In genomic region chr16:27109666-27110523, GRCh38 we compare ENCODE assay signal across 8 cellular contexts.
DNase-seq lines count a peak whose midpoint lies in the region; ATAC-seq and TF ChIP-seq lines count a peak whose summit lies in the region.

No MANE protein-coding gene starts in this region.

- peak overlapping the region; percentile 23 for H3K27ac ChIP-seq in muscle layer of colon (ENCODE audit: low read depth, low read length)

- H3K4me3 ChIP-seq in epithelial cell of esophagus (ENCODE audit: low read length) (no peak overlapping the region), muscle layer of colon (ENCODE audit: low read depth in 1 of 2, low read length in 2 of 2) (no peak overlapping the region)

- H3K4me1 ChIP-seq in muscle layer of colon (ENCODE audit: insufficient read depth, low read length), result peaks cover 5% of the 10 kb centered on the region

- no peaks in the 10 kb centered on the region for H3K27me3 ChIP-seq in muscle layer of colon (ENCODE audit: control insufficient read depth in 1 of 2, insufficient read depth in 2 of 2, low read length in 2 of 2)

- H3K9me3 ChIP-seq in muscle layer of colon (ENCODE audit: low read length), result no peaks in the 10 kb centered on the region

- H3K36me3 ChIP-seq in muscle layer of colon (ENCODE audit: insufficient read depth, low read length), result no peaks in the 10 kb centered on the region

- peak; percentile 53 for TF ChIP-seq CTCF in epithelial cell of esophagus (IDR thresholded peaks at IDR 0.05; ENCODE audit: insufficient read depth, low read depth, low read length, missing control alignments)

- DNase-seq in DMS79 (lab: John Stamatoyannopoulos, UW), result peak; percentile 14
- DNase-seq in NOMO-1 treated with DMSO at 0.1 percent for 48 hours (lab: John Stamatoyannopoulos, UW; ENCODE audit: unreplicated experiment), result peak; percentile 25
- peak; percentile 98 for DNase-seq in activated CD8-positive, alpha-beta memory T cell treated with anti-CD3 and anti-CD28 coated beads, Interleukin-2, amount 50 U/mL, for 48 hours
- DNase-seq in epithelial cell of esophagus (ENCODE audit: low read depth), result peak; percentile 32
- peak; percentile 60 to 69 for DNase-seq in stimulated activated CD8-positive, alpha-beta memory T cell treated with anti-CD3 and anti-CD28 coated beads, Interleukin-4, amount 100 ng/mL, for 4 hours (ENCODE audit: low read depth in 2 of 2, low spot score in 1 of 2)

- no peak overlapping the region for H3K9ac ChIP-seq in muscle layer of colon (ENCODE audit: low read length)

- ATAC-seq in HG02885 (IDR thresholded peaks at IDR 0.05; ENCODE audit: poor library complexity, unreplicated experiment) (peak; percentile 64), HG03135 (IDR thresholded peaks at IDR 0.05; ENCODE audit: unreplicated experiment) (no peak)

Comparison
In these comparisons a context has a peak if more than half of its experiments do, and no peak if none do; other contexts are left out.
1. DNase-seq: peak in every context shown above with its lines; median percentile 98 in activated CD8-positive, alpha-beta memory T cell treated with anti-CD3 and anti-CD28 coated beads, Interleukin-2, amount 50 U/mL, for 48 hours; 64 in stimulated activated CD8-positive, alpha-beta memory T cell treated with anti-CD3 and anti-CD28 coated beads, Interleukin-4, amount 100 ng/mL, for 4 hours; 32 in epithelial cell of esophagus; 25 in NOMO-1 treated with DMSO at 0.1 percent for 48 hours; 14 in DMS79.